Comparison of ENCODE assay signal across 12 cellular contexts in genomic region chr4:9820343-9820742, GRCh38. TPM values are rescaled to one million over a fixed set of nuclear protein-coding genes. Genes with fewer than 3 reads are reported as not detected.
"Had no signal": no experiment of that assay in that cellular context is flagged by ENCODE, and none has a peak within 500 bp of the region (broad histone marks: within the 10 kb centered on the region; RNA-seq: fewer than 3 reads in every experiment).

No MANE protein-coding gene starts in this region.

- H2AFZ ChIP-seq: GM23248, GM23338 had no signal

- H3K27ac ChIP-seq: GM23248 had no signal

- ATAC-seq: GM23338, HCT116 had no signal

- H3K9me3 ChIP-seq: HAP-1 had no signal

- H3K4me1 ChIP-seq: HAP-1 had no signal

- H3K4me2 ChIP-seq: GM23338 had no signal

- H3K9ac ChIP-seq: GM23248 had no signal

- FAIRE-seq: H1, H54 had no signal

- H3K4me3 ChIP-seq: GM23248, GM23338, HAP-1 had no signal

- DNase-seq: GM23248, GOT3, H7, H9, HCEC 1CT, HFFc6 had no signal

- H3K36me3 ChIP-seq: HAP-1 had no signal

RNA-seq across cellular contexts. Expression of gene DRD5, which starts 38.9 kb away (rescaled TPM):
- total RNA-seq: GM23248, H4, H7, H9, HFFc6 had no signal
- polyA plus RNA-seq: GM23248 had no signal
